Comparison of ENCODE assay signal across 34 cellular contexts in genomic region chr3:58986654-58987053, GRCh38.
"Had no signal": no experiment of that assay in that cellular context is flagged by ENCODE, and none has a peak within 500 bp of the region (broad histone marks: within the 10 kb centered on the region; RNA-seq: fewer than 3 reads in every experiment).

No MANE protein-coding gene starts in this region.

- H3K4me3 ChIP-seq: MG63 had no signal

- DNase-seq: Karpas-422, Kasumi-1, MG63, MM.1S, MV-4-11, NCI-H1048, NCI-H1092, NCI-H1092 treated with DMSO at 0.1 percent for 48 hours, NCI-H1105, NCI-H1105 treated with DMSO at 0.1 percent for 48 hours, NCI-H1417, NCI-H1417 treated with DMSO at 0.1 percent for 48 hours, NCI-H1436, NCI-H1436 treated with DMSO at 0.1 percent for 48 hours, NCI-H146, NCI-H1694, NCI-H1694 treated with DMSO at 0.1 percent for 48 hours, NCI-H187, NCI-H187 treated with DMSO at 0.1 percent for 48 hours, NCI-H1930, NCI-H2029, NCI-H2029 treated with DMSO at 0.1 percent for 48 hours, NCI-H2081, NCI-H2081 treated with DMSO at 0.1 percent for 48 hours, NCI-H2107, NCI-H2171 treated with DMSO at 0.1 percent for 48 hours, NCI-H2227 treated with DMSO at 0.1 percent for 48 hours, NCI-H226, NCI-H446, NCI-H446 treated with DMSO at 0.1 percent for 48 hours, NCI-H510A, NCI-H510A treated with DMSO at 0.1 percent for 48 hours, NCI-H524 had no signal

- H3K4me2 ChIP-seq: KMS-11 had no signal

- H3K36me3 ChIP-seq: MG63 had no signal

- H3K27ac ChIP-seq: KMS-11 had no signal

- H3K27me3 ChIP-seq: MG63 had no signal

- H3K9ac ChIP-seq: KMS-11 had no signal
